Comparison of ENCODE assay signal across 2 cellular contexts in the genomic region with DNA sequence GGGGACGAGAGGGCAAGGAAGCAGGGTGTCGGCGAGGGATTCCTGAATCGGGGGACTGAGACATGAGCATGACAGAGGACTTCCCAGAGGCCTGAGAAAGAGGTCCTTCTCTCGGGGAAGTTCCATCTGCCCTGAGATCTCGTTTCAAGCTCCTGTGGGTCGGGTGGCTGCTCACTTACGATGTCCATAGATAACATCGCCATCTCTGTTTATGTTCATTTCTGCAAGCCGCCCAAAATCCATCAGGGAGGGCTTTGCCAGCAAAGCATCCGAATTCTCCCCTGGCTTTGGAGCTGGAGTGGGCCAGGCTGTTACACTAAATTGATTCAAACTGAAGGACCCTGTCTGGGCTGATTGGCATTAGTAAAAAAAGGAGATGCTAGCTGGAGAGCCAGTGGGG.
TF ChIP-seq lines count a peak whose summit lies in the region.

No MANE protein-coding gene starts in this region.

TF ChIP-seq in HEK293, 187 proteins besides CTCF, POLR2A, EP300 and RAD21:
- no peak for TF ChIP-seq ZNF530 (tag by site-specific recombination; IDR thresholded peaks at IDR 0.05; ENCODE audit: low read depth)
- TF ChIP-seq, protein P1, sequence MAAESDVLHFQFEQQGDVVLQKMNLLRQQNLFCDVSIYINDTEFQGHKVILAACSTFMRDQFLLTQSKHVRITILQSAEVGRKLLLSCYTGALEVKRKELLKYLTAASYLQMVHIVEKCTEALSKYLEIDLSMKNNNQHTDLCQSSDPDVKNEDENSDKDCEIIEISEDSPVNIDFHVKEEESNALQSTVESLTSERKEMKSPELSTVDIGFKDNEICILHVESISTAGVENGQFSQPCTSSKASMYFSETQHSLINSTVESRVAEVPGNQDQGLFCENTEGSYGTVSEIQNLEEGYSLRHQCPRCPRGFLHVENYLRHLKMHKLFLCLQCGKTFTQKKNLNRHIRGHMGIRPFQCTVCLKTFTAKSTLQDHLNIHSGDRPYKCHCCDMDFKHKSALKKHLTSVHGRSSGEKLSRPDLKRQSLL (tag by site-specific recombination; IDR thresholded peaks at IDR 0.05) = no peak
- TF ChIP-seq, protein P2, sequence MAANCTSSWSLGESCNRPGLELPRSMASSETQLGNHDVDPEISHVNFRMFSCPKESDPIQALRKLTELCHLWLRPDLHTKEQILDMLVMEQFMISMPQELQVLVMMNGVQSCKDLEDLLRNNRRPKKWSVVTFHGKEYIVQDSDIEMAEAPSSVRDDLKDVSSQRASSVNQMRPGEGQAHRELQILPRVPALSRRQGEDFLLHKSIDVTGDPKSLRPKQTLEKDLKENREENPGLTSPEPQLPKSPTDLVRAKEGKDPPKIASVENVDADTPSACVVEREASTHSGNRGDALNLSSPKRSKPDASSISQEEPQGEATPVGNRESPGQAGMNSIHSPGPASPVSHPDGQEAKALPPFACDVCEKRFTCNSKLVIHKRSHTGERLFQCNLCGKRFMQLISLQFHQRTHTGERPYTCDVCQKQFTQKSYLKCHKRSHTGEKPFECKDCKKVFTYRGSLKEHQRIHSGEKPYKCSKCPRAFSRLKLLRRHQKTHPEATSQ (tag by site-specific recombination; IDR thresholded peaks at IDR 0.05) = no peak
- TF ChIP-seq, protein P3, sequence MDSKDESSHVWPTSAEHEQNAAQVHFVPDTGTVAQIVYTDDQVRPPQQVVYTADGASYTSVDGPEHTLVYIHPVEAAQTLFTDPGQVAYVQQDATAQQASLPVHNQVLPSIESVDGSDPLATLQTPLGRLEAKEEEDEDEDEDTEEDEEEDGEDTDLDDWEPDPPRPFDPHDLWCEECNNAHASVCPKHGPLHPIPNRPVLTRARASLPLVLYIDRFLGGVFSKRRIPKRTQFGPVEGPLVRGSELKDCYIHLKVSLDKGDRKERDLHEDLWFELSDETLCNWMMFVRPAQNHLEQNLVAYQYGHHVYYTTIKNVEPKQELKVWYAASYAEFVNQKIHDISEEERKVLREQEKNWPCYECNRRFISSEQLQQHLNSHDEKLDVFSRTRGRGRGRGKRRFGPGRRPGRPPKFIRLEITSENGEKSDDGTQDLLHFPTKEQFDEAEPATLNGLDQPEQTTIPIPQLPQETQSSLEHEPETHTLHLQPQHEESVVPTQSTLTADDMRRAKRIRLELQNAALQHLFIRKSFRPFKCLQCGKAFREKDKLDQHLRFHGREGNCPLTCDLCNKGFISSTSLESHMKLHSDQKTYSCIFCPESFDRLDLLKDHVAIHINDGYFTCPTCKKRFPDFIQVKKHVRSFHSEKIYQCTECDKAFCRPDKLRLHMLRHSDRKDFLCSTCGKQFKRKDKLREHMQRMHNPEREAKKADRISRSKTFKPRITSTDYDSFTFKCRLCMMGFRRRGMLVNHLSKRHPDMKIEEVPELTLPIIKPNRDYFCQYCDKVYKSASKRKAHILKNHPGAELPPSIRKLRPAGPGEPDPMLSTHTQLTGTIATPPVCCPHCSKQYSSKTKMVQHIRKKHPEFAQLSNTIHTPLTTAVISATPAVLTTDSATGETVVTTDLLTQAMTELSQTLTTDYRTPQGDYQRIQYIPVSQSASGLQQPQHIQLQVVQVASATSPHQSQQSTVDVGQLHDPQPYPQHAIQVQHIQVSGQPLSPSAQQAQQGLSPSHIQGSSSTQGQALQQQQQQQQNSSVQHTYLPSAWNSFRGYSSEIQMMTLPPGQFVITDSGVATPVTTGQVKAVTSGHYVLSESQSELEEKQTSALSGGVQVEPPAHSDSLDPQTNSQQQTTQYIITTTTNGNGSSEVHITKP (tag by site-specific recombination; IDR thresholded peaks at IDR 0.05) = peak; percentile 61

TF ChIP-seq in K562, 482 proteins besides CTCF, POLR2A, EP300 and RAD21:
- TF ChIP-seq CBX8 (IDR thresholded peaks at IDR 0.05; ENCODE audit: borderline replicate concordance, extremely low read depth, low read depth, low read length, poor library complexity, severe bottlenecking) (peak; percentile 72), ZNF778 (CRISPR knock-in tag; IDR thresholded peaks at IDR 0.05) (no peak)
- TF ChIP-seq, protein P3 (IDR thresholded peaks at IDR 0.05; ENCODE audit: partially characterized antibody) = peak; percentile 46
